In genomic region chr12:113242560-113242959, GRCh38 we compare ENCODE assay signal across 9 cellular contexts. TPM values are rescaled to one million over a fixed set of nuclear protein-coding genes. Genes with fewer than 3 reads are reported as not detected.
DNase-seq lines count a peak whose midpoint lies in the region; ATAC-seq and TF ChIP-seq lines count a peak whose summit lies in the region.
"Had no signal": no experiment of that assay in that cellular context is flagged by ENCODE, and none has a peak within 500 bp of the region (broad histone marks: within the 10 kb centered on the region; RNA-seq: fewer than 3 reads in every experiment).

No MANE protein-coding gene starts in this region.

- H3K4me1 ChIP-seq in BLaER1 = peaks cover 53% of the 10 kb centered on the region
- H3K4me1 ChIP-seq in SJCRH30 = peaks cover 79% of the 10 kb centered on the region
- peaks cover 42% of the 10 kb centered on the region for H3K4me1 ChIP-seq in fibroblast of lung (ENCODE audit: control insufficient read depth, extremely low read depth, insufficient read depth, low read length)
- H3K4me1 ChIP-seq in psoas muscle = peaks cover 92% of the 10 kb centered on the region

- H3K27me3 ChIP-seq in BLaER1 (peaks cover 15% of the 10 kb centered on the region; the same call in 1 of the 2 replicates), SJCRH30 (no peaks in the 10 kb centered on the region), fibroblast of lung (ENCODE audit: control insufficient read depth, insufficient read depth, low read length) (no peaks in the 10 kb centered on the region), psoas muscle (ENCODE audit: insufficient read depth in 3 of 3, low read length in 2 of 3) (no peaks in the 10 kb centered on the region)

- no peak overlapping the region for H3K27ac ChIP-seq in BLaER1
- peak overlapping the region; percentile 85 for H3K27ac ChIP-seq in SJCRH30
- peak overlapping the region; percentile 70 for H3K27ac ChIP-seq in fibroblast of lung (ENCODE audit: insufficient read depth, low read length)
- peak overlapping the region; percentile 95 for H3K27ac ChIP-seq in psoas muscle

- WGBS in psoas muscle, 3 donors = 67 to 80% (median 67%) methylated on average over 8 of the region's 8 CpGs

- no peak for ATAC-seq in psoas muscle
- no peak for ATAC-seq in GM19395 (IDR thresholded peaks at IDR 0.05; ENCODE audit: unreplicated experiment)

- TF ChIP-seq CTCF in fibroblast of lung (conservative IDR thresholded peaks at IDR 0.05 in 1 of 2, IDR thresholded peaks at IDR 0.05 in 1 of 2; ENCODE audit: low read depth in 1 of 2, low read length in 2 of 2) (no peak), psoas muscle (IDR thresholded peaks at IDR 0.05) (no peak)

- intact Hi-C loops in psoas muscle (cut with DNase I) = no loop called here

- H3K9ac ChIP-seq in BLaER1 (no peak overlapping the region), fibroblast of lung (ENCODE audit: insufficient read depth, low read length) (no peak overlapping the region)

- H3K4me2 ChIP-seq in BLaER1 = peak overlapping the region; percentile 74; the same call in 1 of the 2 replicates
- H3K4me2 ChIP-seq in fibroblast of lung (ENCODE audit: extremely low read depth, insufficient read depth, low read length) = no peak overlapping the region

- no peak for DNase-seq in SJCRH30
- no peak for DNase-seq in fibroblast of lung (ENCODE audit: low read depth in 2 of 2)
- DNase-seq in psoas muscle = no peak
- no peak for DNase-seq in amniotic stem cell (lab: John Stamatoyannopoulos, UW)
- no peak for DNase-seq in NCI-H1436 treated with DMSO at 0.1 percent for 48 hours (lab: John Stamatoyannopoulos, UW)
- DNase-seq in central memory CD4-positive, alpha-beta T cell = no peak
- DNase-seq: NCI-H1694 treated with DMSO at 0.1 percent for 48 hours had no signal

- H2AFZ ChIP-seq in fibroblast of lung (ENCODE audit: low read length) = no peak overlapping the region

- H4K20me1 ChIP-seq in BLaER1 (peaks cover 33% of the 10 kb centered on the region), fibroblast of lung (ENCODE audit: control insufficient read depth, extremely low read depth, insufficient read depth, low read length) (no peaks in the 10 kb centered on the region)

- H3K36me3 ChIP-seq in BLaER1 (no peaks in the 10 kb centered on the region), SJCRH30 (no peaks in the 10 kb centered on the region), fibroblast of lung (ENCODE audit: control insufficient read depth, insufficient read depth, low read length) (no peaks in the 10 kb centered on the region), psoas muscle (ENCODE audit: insufficient read depth in 1 of 2, low read depth in 1 of 2) (peaks cover 0 to 11% of the 10 kb centered on the region in 2 donors)

- H3K9me3 ChIP-seq in BLaER1 = no peaks in the 10 kb centered on the region
- no peaks in the 10 kb centered on the region for H3K9me3 ChIP-seq in SJCRH30 (replicated peaks)
- no peaks in the 10 kb centered on the region for H3K9me3 ChIP-seq in fibroblast of lung (ENCODE audit: control insufficient read depth, insufficient read depth, low read depth, low read length)
- no peaks in the 10 kb centered on the region for H3K9me3 ChIP-seq in psoas muscle

- H3K79me2 ChIP-seq in fibroblast of lung (ENCODE audit: control insufficient read depth, insufficient read depth, low read length) = no peaks in the 10 kb centered on the region

- H3K4me3 ChIP-seq in BLaER1 (no peak overlapping the region), SJCRH30 (no peak overlapping the region), fibroblast of lung (replicated peaks in 1 of 4; ENCODE audit: control extremely low read depth in 1 of 4, insufficient read depth in 1 of 4, low read depth in 3 of 4, low read length in 4 of 4) (no peak overlapping the region), psoas muscle (no peak overlapping the region)

RNA-seq across cellular contexts. Expression of gene TPCN1, which starts 21.3 kb away (rescaled TPM):
- 14.3 and 18.4 TPM in 2 replicates for total RNA-seq in SJCRH30 (2014; rRNA removed; shearing (Covaris generic))
- total RNA-seq in fibroblast of lung (10.8 and 17.2 TPM in 2 replicates), psoas muscle (10 to 100 TPM; 24.9 to 36.2 (median 27.0) TPM)
- polyA plus RNA-seq in fibroblast of lung (12.1 and 17.8 TPM in 2 replicates), psoas muscle (10 to 100 TPM in 2 of 3 donors, 1 to 10 TPM in 1; 7.6 to 33.7 (median 18.2) TPM)
- 11.9 and 19.3 TPM in 2 replicates for polyA plus RNA-seq in fibroblast of lung (2012)
- 37.5 and 45.4 TPM in 2 replicates for polyA minus RNA-seq in fibroblast of lung (ENCODE audit: low replicate concordance)

RNA-seq across cellular contexts. Expression of gene RITA1, which starts 57.0 kb away (rescaled TPM):
- 20.2 and 22.0 TPM in 2 replicates for total RNA-seq in SJCRH30 (2014; rRNA removed; shearing (Covaris generic))
- total RNA-seq in fibroblast of lung = 11.6 and 11.8 TPM in 2 replicates
- 7.4 and 8.7 TPM in 2 replicates for polyA plus RNA-seq in fibroblast of lung
- polyA plus RNA-seq in fibroblast of lung (2012) = 11.8 and 13.6 TPM in 2 replicates
- 4.9 and 6.9 TPM in 2 replicates for polyA minus RNA-seq in fibroblast of lung (ENCODE audit: low replicate concordance)
- 10 to 100 TPM; 13.0 to 19.4 (median 14.7) TPM for total RNA-seq in psoas muscle
- polyA plus RNA-seq in psoas muscle = 10 to 100 TPM; 13.7 to 28.5 (median 15.5) TPM

RNA-seq across cellular contexts. Expression of gene DDX54, which starts 57.3 kb away (rescaled TPM):
- total RNA-seq in SJCRH30 (2014; rRNA removed; shearing (Covaris generic)) = 43.7 and 47.6 TPM in 2 replicates
- total RNA-seq in fibroblast of lung = 23.6 and 25.9 TPM in 2 replicates
- 20.5 and 33.7 TPM in 2 replicates for polyA plus RNA-seq in fibroblast of lung
- 23.1 and 39.7 TPM in 2 replicates for polyA plus RNA-seq in fibroblast of lung (2012)
- polyA minus RNA-seq in fibroblast of lung (ENCODE audit: low replicate concordance) = 31.5 and 48.5 TPM in 2 replicates
- total RNA-seq in psoas muscle = 10 to 100 TPM; 61.9 to 93.5 (median 81.5) TPM
- 10 to 100 TPM; 53.6 to 88.7 (median 53.7) TPM for polyA plus RNA-seq in psoas muscle
